Comparison of ENCODE assay signal across 22 cellular contexts in genomic region chr21:27805696-27806095, GRCh38.
"Had no signal": no experiment of that assay in that cellular context is flagged by ENCODE, and none has a peak within 500 bp of the region (broad histone marks: within the 10 kb centered on the region; RNA-seq: fewer than 3 reads in every experiment).

No MANE protein-coding gene starts in this region.

- H3K27ac ChIP-seq: colonic mucosa, heart left ventricle, neutrophil, right atrium auricular region, suprapubic skin, thyroid gland, upper lobe of right lung had no signal

- H3K4me3 ChIP-seq: colonic mucosa, heart left ventricle, right atrium auricular region, suprapubic skin, thyroid gland, upper lobe of right lung had no signal

- FAIRE-seq: endothelial cell of umbilical vein, islet of Langerhans had no signal

- DNase-seq: cerebellar nuclear complex; colonic mucosa; dermis blood vessel endothelial cell; endodermal cell; erythroblast; foreskin melanocyte; heart left ventricle; hypothalamus; kidney glomerular epithelial cell; mesendoderm; naive thymus-derived CD8-positive, alpha-beta T cell; stimulated activated CD4-positive, alpha-beta T cell treated with anti-CD3 and anti-CD28 coated beads, Interleukin-4, amount 100 ng/mL, for 1 hour; stimulated activated CD8-positive, alpha-beta memory T cell treated with anti-CD3 and anti-CD28 coated beads, Interleukin-4, amount 100 ng/mL, for 48 hours; stimulated activated naive CD8-positive, alpha-beta T cell treated with anti-CD3 and anti-CD28 coated beads, Interleukin-15, Interleukin-2, amounts not matched to agents 100 U/mL and 50 U/mL, for 24 hours; thyroid gland; upper lobe of right lung had no signal

- ATAC-seq: naive thymus-derived CD8-positive, alpha-beta T cell; stimulated activated effector memory CD8-positive, alpha-beta T cell treated with anti-CD3 and anti-CD28 coated beads, Interleukin-12 subunit alpha, Interleukin-12 subunit beta, amount 100 ng/mL, for 72 hours; stimulated activated naive CD8-positive, alpha-beta T cell treated with anti-CD3 and anti-CD28 coated beads, Interleukin-15, Interleukin-2, amounts not matched to agents 100 U/mL and 50 U/mL, for 24 hours; upper lobe of right lung had no signal

- H3K9me3 ChIP-seq: colonic mucosa, heart left ventricle, neutrophil, right atrium auricular region, suprapubic skin, thyroid gland, upper lobe of right lung had no signal

- H3K36me3 ChIP-seq: colonic mucosa, heart left ventricle, neutrophil, right atrium auricular region, suprapubic skin, thyroid gland, upper lobe of right lung had no signal

- H3K27me3 ChIP-seq: colonic mucosa, heart left ventricle, neutrophil, right atrium auricular region, suprapubic skin, thyroid gland, upper lobe of right lung had no signal

- H3K4me1 ChIP-seq: colonic mucosa, right atrium auricular region, suprapubic skin, thyroid gland, upper lobe of right lung had no signal
